Comparison of ENCODE assay signal across 12 cellular contexts in the genomic region with DNA sequence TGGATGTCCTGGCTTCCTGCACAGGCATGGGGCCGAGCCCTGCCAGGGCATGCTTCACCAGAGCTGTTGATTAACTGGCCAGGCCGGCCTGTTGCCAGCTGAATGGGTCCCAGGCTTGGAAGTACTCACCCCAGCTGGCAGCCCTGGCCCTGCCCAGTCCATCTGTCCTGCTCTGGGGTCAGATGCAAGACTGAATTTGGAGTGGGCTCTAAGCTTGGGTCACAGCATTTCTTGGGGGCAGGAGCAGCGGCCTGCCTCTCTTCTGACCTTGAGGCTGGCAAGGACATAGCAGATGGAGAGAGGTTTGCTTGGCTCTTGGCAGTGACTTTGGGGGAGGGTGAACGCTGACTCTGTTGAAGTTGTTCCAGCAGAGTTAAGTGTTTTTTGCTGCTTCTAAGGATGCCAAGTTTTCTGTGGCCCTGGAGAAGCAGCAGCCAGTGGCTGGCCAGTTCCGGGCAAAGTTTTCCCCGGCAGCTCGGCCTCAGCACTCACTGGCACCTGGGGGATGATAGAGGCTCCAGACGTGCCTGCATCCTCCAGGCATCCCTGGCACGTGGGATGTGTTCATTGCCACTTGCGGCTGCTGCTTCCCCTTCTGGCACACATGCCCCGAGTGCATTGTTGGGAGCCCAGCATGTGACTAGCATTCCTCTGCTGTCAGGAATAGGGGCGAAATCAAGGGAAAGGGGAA. TPM values are rescaled to one million over a fixed set of nuclear protein-coding genes. Genes with fewer than 3 reads are reported as not detected.
DNase-seq lines count a peak whose midpoint lies in the region; ATAC-seq, FAIRE-seq and TF ChIP-seq lines count a peak whose summit lies in the region.
"Had no signal": no experiment of that assay in that cellular context is flagged by ENCODE, and none has a peak within 500 bp of the region (broad histone marks: within the 10 kb centered on the region; RNA-seq: fewer than 3 reads in every experiment).

No MANE protein-coding gene starts in this region.

- no peak overlapping the region for H3K9ac ChIP-seq in liver (ENCODE audit: low read depth in 1 of 2, low read length in 2 of 2)
- no peak overlapping the region for H3K9ac ChIP-seq in HepG2 (ENCODE audit: insufficient read depth, low read depth, low read length)
- no peak overlapping the region for H3K9ac ChIP-seq in mesendoderm (ENCODE audit: low read length)

- CTCF ChIA-PET in HepG2 (lab: Yijun Ruan, JAX; ENCODE audit: low intra/inter-chr PET ratio, low total read pairs): no interaction called here

- H3K4me2 ChIP-seq in HepG2 (ENCODE audit: low read depth, low read length): no peak overlapping the region
- no peak overlapping the region for H3K4me2 ChIP-seq in mesendoderm (ENCODE audit: low read length)

- ATAC-seq in HepG2 (no peak), Right ventricle myocardium inferior (peak; percentile 92), GM18498 (IDR thresholded peaks at IDR 0.05; ENCODE audit: unreplicated experiment) (no peak)
- ATAC-seq: activated T-cell treated with anti-CD3 and anti-CD28 coated beads, Interleukin-2, amount 50 U/mL, for 4 hours; PC-3 had no signal

- H3K18ac ChIP-seq in mesendoderm (ENCODE audit: low read length): no peak overlapping the region

- no peak overlapping the region for H3K23ac ChIP-seq in mesendoderm (ENCODE audit: low read length)

- no peak overlapping the region for H2BK15ac ChIP-seq in mesendoderm (replicated peaks; ENCODE audit: low read depth)

- H2BK120ac ChIP-seq in mesendoderm (ENCODE audit: low read depth, low read length): no peak overlapping the region

- H4K5ac ChIP-seq in mesendoderm (ENCODE audit: low read length): no peak overlapping the region

- TF ChIP-seq POLR2A in HepG2 (IDR thresholded peaks at IDR 0.05; ENCODE audit: insufficient read depth in 1 of 2, low read depth in 2 of 2, low read length in 2 of 2): no peak

- H4K20me1 ChIP-seq in HepG2 (ENCODE audit: insufficient read depth, low read length): peaks cover 37% of the 10 kb centered on the region

- H3K4ac ChIP-seq in mesendoderm (ENCODE audit: low read depth, low read length): no peak overlapping the region

- H3K9me3 ChIP-seq in liver (ENCODE audit: control insufficient read depth in 4 of 4, low read length in 3 of 4) (no peaks in the 10 kb centered on the region), HepG2 (ENCODE audit: low read length) (no peaks in the 10 kb centered on the region)

- in situ Hi-C loops in HepG2 (cut with HindIII; ENCODE audit: extremely low pct_ligation_motif_present, low pct_unique_long_range_greater_than_20kb): no loop called here

- H2BK5ac ChIP-seq in mesendoderm (ENCODE audit: low read length): no peak overlapping the region

- no peak overlapping the region for H4K8ac ChIP-seq in mesendoderm (ENCODE audit: low read depth, low read length)

- no TSS peak for BruUV-seq in HepG2 (replicated peaks; lab: Mats Ljungman, UMichigan)

- intact Hi-C loops in HepG2 (cut with micrococcal nuclease; ENCODE audit: unreplicated experiment) (no loop called here), Right ventricle myocardium inferior (cut with DNase I) (loop anchor here (10.0 kb wide), 1 partner anchor 115 kb away; the partner anchor contains the start of gene SEC22A)

- H3K4me3 ChIP-seq in liver (ENCODE audit: low read depth in 1 of 3, low read length in 3 of 3) (no peak overlapping the region), HepG2 (replicated peaks in 1 of 3; ENCODE audit: insufficient read depth in 1 of 3, low read depth in 2 of 3, low read length in 3 of 3) (no peak overlapping the region), mesendoderm (ENCODE audit: low read length) (no peak overlapping the region)

- H3K36me3 ChIP-seq in liver (ENCODE audit: control insufficient read depth in 4 of 4, insufficient read depth in 3 of 4, low read depth in 1 of 4, low read length in 3 of 4) (peaks cover 6 to 26% (median 23%) of the 10 kb centered on the region in 4 donors), HepG2 (replicated peaks in 1 of 2; ENCODE audit: control insufficient read depth in 1 of 2, insufficient read depth in 2 of 2, low read length in 2 of 2) (peaks cover 25 to 61% of the 10 kb centered on the region in 2 experiments; a peak in 4 of 5 replicates), mesendoderm (ENCODE audit: control insufficient read depth, insufficient read depth, low read length) (peaks cover 8% of the 10 kb centered on the region)

- WGBS in liver: 37% methylated on average over 12 of the region's 12 CpGs
- WGBS in HepG2 (ENCODE audit: low lambda C conversion rate): 97% methylated on average over 6 of the region's 12 CpGs
- no CpG with 5 or more reads among the region's 12 CpGs for WGBS in mesendoderm (ENCODE audit: extremely low coverage, insufficient coverage, low lambda C conversion rate)

- no peak overlapping the region for H3K56ac ChIP-seq in mesendoderm (ENCODE audit: low read length)

- TF ChIP-seq RAD21 in liver (IDR thresholded peaks at IDR 0.05) (peak; percentile 24 to 54), HepG2 (CRISPR knock-in tag; IDR thresholded peaks at IDR 0.05) (no peak)

- H2AFZ ChIP-seq in HepG2 (ENCODE audit: low read length): no peak overlapping the region

- peaks cover 60% of the 10 kb centered on the region for H3K79me1 ChIP-seq in mesendoderm (ENCODE audit: low read length)

- DNase-seq in HepG2 (ENCODE audit: low spot score): no peak
- DNase-seq in Right ventricle myocardium inferior (ENCODE audit: missing footprints): peak; percentile 88
- DNase-seq in nucleus accumbens (lab: John Stamatoyannopoulos, UW): peak in 50 of 56 donors; percentile 21 to 85 (median 58)
- DNase-seq in mesendoderm: no peak
- DNase-seq in activated CD4-positive, alpha-beta T cell treated with anti-CD3 and anti-CD28 coated beads for 4 hours: no peak
- DNase-seq in NCI-H510A treated with DMSO at 0.1 percent for 48 hours (lab: John Stamatoyannopoulos, UW): no peak
- DNase-seq: activated T-cell treated with anti-CD3 and anti-CD28 coated beads, Interleukin-2, amount 50 U/mL, for 4 hours; HFFc6; PC-3 had no signal

- no peak for TF ChIP-seq CTCF in liver (IDR thresholded peaks at IDR 0.05; ENCODE audit: low read depth, low read length, missing input control)
- TF ChIP-seq CTCF in HepG2 (CRISPR knock-in tag; IDR thresholded peaks at IDR 0.05): no peak

- POLR2A ChIA-PET in HepG2 (lab: Yijun Ruan, JAX): no interaction called here

- TF ChIP-seq EP300 in HepG2 (IDR thresholded peaks at IDR 0.05; ENCODE audit: low read depth in 2 of 2, low read length in 2 of 2) (no peak), HepG2 (CRISPR knock-in tag; IDR thresholded peaks at IDR 0.05; ENCODE audit: borderline replicate concordance) (no peak)

- H3K79me2 ChIP-seq in HepG2 (ENCODE audit: insufficient read depth, low read length) (peaks cover 52% of the 10 kb centered on the region), mesendoderm (ENCODE audit: control insufficient read depth, insufficient read depth, low read length) (peaks cover 45% of the 10 kb centered on the region)

- no peaks in the 10 kb centered on the region for H3K27me3 ChIP-seq in liver (ENCODE audit: control insufficient read depth in 4 of 4, insufficient read depth in 4 of 4, low read length in 3 of 4)
- no peaks in the 10 kb centered on the region for H3K27me3 ChIP-seq in HepG2 (ENCODE audit: control insufficient read depth in 1 of 2, insufficient read depth in 2 of 2, low read length in 2 of 2)
- no peaks in the 10 kb centered on the region for H3K27me3 ChIP-seq in mesendoderm (ENCODE audit: insufficient read depth, low read length, poor library complexity)

- H3K4me1 ChIP-seq in liver (ENCODE audit: control insufficient read depth in 4 of 4, insufficient read depth in 4 of 4, low read length in 3 of 4) (peaks cover 23 to 78% (median 63%) of the 10 kb centered on the region in 4 donors), HepG2 (ENCODE audit: insufficient read depth, low read length) (peaks cover 34% of the 10 kb centered on the region), mesendoderm (ENCODE audit: control insufficient read depth, low read depth, low read length) (peaks cover 14% of the 10 kb centered on the region)

- no peak for FAIRE-seq in HepG2 (lab: Jason Lieb, UNC)
- FAIRE-seq: colon had no signal

- H3K27ac ChIP-seq in liver (ENCODE audit: low read depth in 1 of 2, low read length in 2 of 2): peak overlapping the region; percentile 64 to 74
- no peak overlapping the region for H3K27ac ChIP-seq in HepG2 (ENCODE audit: extremely low read length, insufficient read depth, low read length)
- H3K27ac ChIP-seq in mesendoderm (ENCODE audit: low read depth, low read length): no peak overlapping the region

- H2AK5ac ChIP-seq in mesendoderm (ENCODE audit: low read length): no peak overlapping the region

TF ChIP-seq in liver, 16 proteins besides CTCF, POLR2A, EP300 and RAD21 (continues in another document):
- TF ChIP-seq JUND (IDR thresholded peaks at IDR 0.05): peak in 1 of 2 donors; percentile 35

TF ChIP-seq in HepG2, 621 proteins besides CTCF, POLR2A, EP300 and RAD21 (continues in another document):
- TF ChIP-seq TARDBP (CRISPR knock-in tag; IDR thresholded peaks at IDR 0.05) (no peak), RNF2 (conservative IDR thresholded peaks at IDR 0.05; ENCODE audit: low read depth) (no peak)

RNA-seq across cellular contexts. Expression of gene PDIA5, which starts 22.9 kb away (rescaled TPM):
- total RNA-seq in liver (10 to 100 TPM; 64.2 to 94.6 TPM), HepG2 (2016; rRNA removed; fragmentation: Illumina TruSeq; extraction: Trizol) (19.5 and 51.3 TPM in 2 replicates), Right ventricle myocardium inferior (5.7 TPM)
- polyA plus RNA-seq in liver (10 to 100 TPM; 36.8 to 62.3 TPM), HepG2 (2011; rRNA removed) (65.3 and 74.3 TPM in 2 replicates)
- 13.0 and 13.1 TPM in 2 replicates for total RNA-seq in HepG2 (2016; cell fraction: cytosol; rRNA removed; fragmentation: Illumina TruSeq; extraction: Trizol; ENCODE audit: low read depth)
- total RNA-seq in HepG2 (2016; cell fraction: insoluble cytoplasmic fraction; rRNA removed; fragmentation: Illumina TruSeq; extraction: Trizol): 19.8 and 48.1 TPM in 2 replicates
- total RNA-seq in HepG2 (2016; cell fraction: membrane; rRNA removed; fragmentation: Illumina TruSeq; extraction: Trizol): 12.9 and 15.5 TPM in 2 replicates
- total RNA-seq in HepG2 (2016; cell fraction: nucleus; rRNA removed; fragmentation: Illumina TruSeq; extraction: Trizol): 46.1 and 55.1 TPM in 2 replicates
- 68.0 and 77.8 TPM in 2 replicates for polyA plus RNA-seq in HepG2 (2011; cell fraction: cytosol; rRNA removed)
- 56.4 and 59.5 TPM in 2 replicates for polyA plus RNA-seq in HepG2 (2011; cell fraction: nucleus; rRNA removed)
- polyA plus RNA-seq in HepG2 (2012): 60.1 and 65.8 TPM in 2 replicates
- polyA plus RNA-seq in HepG2 (2016; cell fraction: cytosol; fragmentation: Illumina TruSeq; extraction: Trizol; ENCODE audit: low read depth): 9.4 and 9.5 TPM in 2 replicates
- 26.4 and 30.6 TPM in 2 replicates for polyA plus RNA-seq in HepG2 (2016; cell fraction: insoluble cytoplasmic fraction; fragmentation: Illumina TruSeq; extraction: Trizol; ENCODE audit: low read depth)
- polyA plus RNA-seq in HepG2 (2016; cell fraction: membrane; fragmentation: Illumina TruSeq; extraction: Trizol; ENCODE audit: low read depth): 13.4 and 13.9 TPM in 2 replicates
- polyA plus RNA-seq in HepG2 (2016; cell fraction: nucleus; fragmentation: Illumina TruSeq; extraction: Trizol; ENCODE audit: insufficient read depth, low read depth): 125 and 129 TPM in 2 replicates
- 15.2 and 37.2 TPM in 2 replicates for polyA minus RNA-seq in HepG2 (2011; rRNA and poly(A)+ RNA removed; ENCODE audit: low replicate concordance)
- polyA minus RNA-seq in HepG2 (2011; cell fraction: cytosol; rRNA and poly(A)+ RNA removed): 23.6 and 33.0 TPM in 2 replicates
- 37.1 and 44.5 TPM in 2 replicates for polyA minus RNA-seq in HepG2 (2011; cell fraction: nucleus; rRNA and poly(A)+ RNA removed)
- 28.4 TPM for polyA plus RNA-seq in mesendoderm (2013, experiment 1 of 2)
- polyA plus RNA-seq in mesendoderm (2013, experiment 2 of 2): 27.6 TPM

Comparison
In these comparisons a context has a peak if more than half of its experiments do, and no peak if none do; other contexts are left out.
1. H3K27ac ChIP-seq: peak in liver (2 of 2); none in HepG2 (single experiment) and mesendoderm (single experiment).
2. DNase-seq: peak in Right ventricle myocardium inferior (single experiment) and nucleus accumbens (50 of 56); none in HepG2 (single experiment), mesendoderm (single experiment), activated CD4-positive, alpha-beta T cell treated with anti-CD3 and anti-CD28 coated beads for 4 hours (0 of 2) and NCI-H510A treated with DMSO at 0.1 percent for 48 hours (single experiment).